ENCODE assay signal across 18 cellular contexts in genomic region chr2:109719871-109720270, GRCh38.
DNase-seq lines count a peak whose midpoint lies in the region; ATAC-seq and TF ChIP-seq lines count a peak whose summit lies in the region.
"Had no signal": no experiment of that assay in that cellular context is flagged by ENCODE, and none has a peak within 500 bp of the region (broad histone marks: within the 10 kb centered on the region; RNA-seq: fewer than 3 reads in every experiment).

No MANE protein-coding gene starts in this region.

- no peak overlapping the region for H3K27ac ChIP-seq in colonic mucosa
- H3K27ac ChIP-seq in skeletal muscle tissue (ENCODE audit: low read depth, low read length) = peak overlapping the region; percentile 48

- H3K9ac ChIP-seq in colonic mucosa (ENCODE audit: low read depth in 2 of 2, low read length in 2 of 2) (no peak overlapping the region), skeletal muscle tissue (ENCODE audit: low read depth in 1 of 3, low read length in 3 of 3) (no peak overlapping the region)

- H3K27me3 ChIP-seq in colonic mucosa (no peaks in the 10 kb centered on the region), skeletal muscle tissue (ENCODE audit: control insufficient read depth in 3 of 3, insufficient read depth in 3 of 3, low read length in 3 of 3) (no peaks in the 10 kb centered on the region)

- DNase-seq in A172 (ENCODE audit: low spot score) (peak; percentile 13), colonic mucosa (peak; percentile 17), myocyte (ENCODE audit: low read depth) (peak; percentile 38), occipital lobe (lab: John Stamatoyannopoulos, UW) (no peak), GF-D8 (lab: John Stamatoyannopoulos, UW) (no peak)
- DNase-seq: C1 segment of cervical spinal cord, Karpas-422, NCI-H1048, NCI-H1436 treated with DMSO at 0.1 percent for 48 hours, NCI-H2029 treated with DMSO at 0.1 percent for 48 hours, NCI-H2171, NCI-H526, PC-3, RPMI8226, SHP77 treated with DMSO at 0.1 percent for 48 hours had no signal

- no peaks in the 10 kb centered on the region for H3K36me3 ChIP-seq in colonic mucosa
- no peaks in the 10 kb centered on the region for H3K36me3 ChIP-seq in skeletal muscle tissue (ENCODE audit: control insufficient read depth in 3 of 3, insufficient read depth in 3 of 3, low read length in 3 of 3)

- no peaks in the 10 kb centered on the region for H3K9me3 ChIP-seq in colonic mucosa
- H3K9me3 ChIP-seq in skeletal muscle tissue (ENCODE audit: control insufficient read depth in 3 of 3, low read length in 3 of 3) = no peaks in the 10 kb centered on the region

- no peak for TF ChIP-seq CTCF in colonic mucosa (IDR thresholded peaks at IDR 0.05)

- ATAC-seq in HG02970 (IDR thresholded peaks at IDR 0.05; ENCODE audit: low FRiP score, unreplicated experiment) = no peak
- ATAC-seq in GM21360 (IDR thresholded peaks at IDR 0.05; ENCODE audit: unreplicated experiment) = no peak
- ATAC-seq: PC-3 had no signal

- intact Hi-C loops in colonic mucosa (cut with DNase I) = loop anchor here (5.0 to 10.0 kb wide), 2 partner anchors 108 to 175 kb away; partner anchors contain the start of genes SEPTIN10 and SOWAHC

- H3K4me3 ChIP-seq in colonic mucosa (no peak overlapping the region), skeletal muscle tissue (ENCODE audit: low read length in 3 of 3) (no peak overlapping the region)

- H3K4me1 ChIP-seq in colonic mucosa (no peaks in the 10 kb centered on the region), skeletal muscle tissue (ENCODE audit: control insufficient read depth in 3 of 3, insufficient read depth in 3 of 3, low read length in 3 of 3) (peaks cover 4 to 5% (median 4%) of the 10 kb centered on the region in 3 donors)

Comparison
In these comparisons a context has a peak if more than half of its experiments do, and no peak if none do; other contexts are left out.
1. DNase-seq: peak in A172 (single experiment), colonic mucosa (single experiment) and myocyte (single experiment); none in occipital lobe (single experiment) and GF-D8 (single experiment).